25 cellular contexts compared by ENCODE assay signal in the genomic region with DNA sequence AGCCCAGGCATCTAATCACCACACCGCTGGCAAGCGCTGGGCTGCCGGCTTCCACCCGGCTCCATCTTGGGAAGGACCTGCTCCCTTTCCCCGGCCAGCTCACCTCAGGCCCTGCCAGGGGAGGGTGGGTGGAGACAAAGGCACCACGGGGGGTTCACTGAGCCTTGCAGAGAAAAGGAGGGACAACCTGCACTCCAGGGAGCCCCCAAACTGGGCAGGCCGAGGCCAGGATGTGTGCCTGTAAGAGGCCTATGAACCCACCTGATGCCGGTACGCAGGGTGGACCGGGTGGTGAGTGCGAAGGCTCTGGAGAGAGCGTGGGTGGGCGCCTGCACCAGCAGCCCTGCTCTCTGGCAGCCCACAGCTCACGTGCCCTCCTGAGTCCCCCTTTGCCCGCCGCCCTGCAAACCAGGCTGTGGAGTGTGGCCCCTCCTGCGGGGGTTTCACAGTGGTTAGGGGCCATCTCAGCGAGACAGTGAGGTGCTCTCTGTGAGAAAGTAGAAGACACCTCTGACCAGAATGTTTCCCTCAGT. TPM values are rescaled to one million over a fixed set of nuclear protein-coding genes. Genes with fewer than 3 reads are reported as not detected.
DNase-seq lines count a peak whose midpoint lies in the region; ATAC-seq and TF ChIP-seq lines count a peak whose summit lies in the region.
"Had no signal": no experiment of that assay in that cellular context is flagged by ENCODE, and none has a peak within 500 bp of the region (broad histone marks: within the 10 kb centered on the region; RNA-seq: fewer than 3 reads in every experiment).

No MANE protein-coding gene starts in this region.

- peaks cover 27% of the 10 kb centered on the region for H3F3A ChIP-seq in GM23338 (replicated peaks; ENCODE audit: low read depth)

- H3K4me3 Mint-ChIP-seq in GM23338, result no peak overlapping the region
- H3K4me3 Mint-ChIP-seq in activated CD4-positive, alpha-beta T cell treated with anti-CD3 and anti-CD28 coated beads, Interleukin-2, amount 10 ng/mL, durations not matched to agents 24 days and 14 days, result no peak overlapping the region
- H3K4me3 Mint-ChIP-seq in T-helper 2 cell treated with Interferon-gamma antibody and Interleukin-4, amounts not matched to agents 5 μg/mL and 100 μg/mL, for 36 hours, result no peak overlapping the region

- H3K4me1 ChIP-seq in GM23338 (ENCODE audit: insufficient read depth), result peaks cover 46% of the 10 kb centered on the region
- H3K4me1 ChIP-seq: BE2C, Peyer's patch had no signal

- H3K9me3 Mint-ChIP-seq in GM23338, result no peaks in the 10 kb centered on the region; the same call in 2 of the 3 replicates
- H3K9me3 Mint-ChIP-seq in activated CD4-positive, alpha-beta T cell treated with anti-CD3 and anti-CD28 coated beads, Interleukin-2, amount 10 ng/mL, durations not matched to agents 24 days and 14 days, result no peaks in the 10 kb centered on the region
- no peaks in the 10 kb centered on the region for H3K9me3 Mint-ChIP-seq in T-helper 2 cell treated with Interferon-gamma antibody and Interleukin-4, amounts not matched to agents 5 μg/mL and 100 μg/mL, for 36 hours

- 0 out of 2 replicates have a peak overlapping the region, but pooled peaks have one; percentile 92 for H2AFZ ChIP-seq in GM23338

- no peaks in the 10 kb centered on the region for H3K36me3 Mint-ChIP-seq in GM23338 (ENCODE audit: low read depth)
- no peaks in the 10 kb centered on the region for H3K36me3 Mint-ChIP-seq in activated CD4-positive, alpha-beta T cell treated with anti-CD3 and anti-CD28 coated beads, Interleukin-2, amount 10 ng/mL, durations not matched to agents 24 days and 14 days (ENCODE audit: low read depth)
- H3K36me3 Mint-ChIP-seq in T-helper 2 cell treated with Interferon-gamma antibody and Interleukin-4, amounts not matched to agents 5 μg/mL and 100 μg/mL, for 36 hours (ENCODE audit: low read depth), result no peaks in the 10 kb centered on the region

- ATAC-seq in GM23338, result peak; percentile 22

- H3K27me3 ChIP-seq in GM23338 (ENCODE audit: insufficient read depth), result peaks cover 62% of the 10 kb centered on the region
- H3K27me3 ChIP-seq: BE2C, MG63 had no signal

- H3K27me3 Mint-ChIP-seq in GM23338 (ENCODE audit: insufficient read depth, low read depth, poor library complexity), result peaks cover 54% of the 10 kb centered on the region
- H3K27me3 Mint-ChIP-seq in activated CD4-positive, alpha-beta T cell treated with anti-CD3 and anti-CD28 coated beads, Interleukin-2, amount 10 ng/mL, durations not matched to agents 24 days and 14 days, result peaks cover 43% of the 10 kb centered on the region
- peaks cover 48% of the 10 kb centered on the region for H3K27me3 Mint-ChIP-seq in T-helper 2 cell treated with Interferon-gamma antibody and Interleukin-4, amounts not matched to agents 5 μg/mL and 100 μg/mL, for 36 hours (ENCODE audit: low read depth)

- no peaks in the 10 kb centered on the region for H3K9me2 ChIP-seq in GM23338 (ENCODE audit: insufficient read depth)

- peak; percentile 7 for DNase-seq in COR-L47 (lab: John Stamatoyannopoulos, UW)
- no peak for DNase-seq in GM23338 (ENCODE audit: low spot score)
- peak; percentile 49 for DNase-seq in iPS-NIHi11 (ENCODE audit: low spot score)
- no peak for DNase-seq in activated CD4-positive, alpha-beta T cell treated with anti-CD3 and anti-CD28 coated beads, Interleukin-2, amount 10 ng/mL, durations not matched to agents 24 days and 14 days
- DNase-seq in kidney tubule cell (ENCODE audit: low spot score), result no peak
- DNase-seq in amniotic stem cell (lab: John Stamatoyannopoulos, UW), result no peak
- DNase-seq in T-helper 2 cell treated with Interferon-gamma antibody and Interleukin-4, amounts not matched to agents 5 μg/mL and 100 μg/mL, for 36 hours (ENCODE audit: low spot score), result no peak
- DNase-seq: BE2C, EL, HCEC 1CT, MG63, NCI-H1048, NCI-H1436 treated with DMSO at 0.1 percent for 48 hours, NCI-H2081, NCI-H2171, NCI-H345, NCI-H524, NCI-H82, Peyer's patch had no signal

- intact Hi-C loops in activated CD4-positive, alpha-beta T cell treated with anti-CD3 and anti-CD28 coated beads, Interleukin-2, amount 10 ng/mL, durations not matched to agents 24 days and 14 days (cut with micrococcal nuclease), result no loop called here

- H3K27ac ChIP-seq in GM23338 (ENCODE audit: low read depth) (no peak overlapping the region), angular gyrus (ENCODE audit: low read depth, low read length) (peak overlapping the region; percentile 90)
- H3K27ac ChIP-seq: Peyer's patch had no signal

- H3K36me3 ChIP-seq in GM23338 (ENCODE audit: insufficient read depth), result no peaks in the 10 kb centered on the region
- H3K36me3 ChIP-seq: BE2C, MG63, Peyer's patch had no signal

- peak overlapping the region; percentile 20; the same call in 1 of the 2 replicates for H3K4me3 ChIP-seq in GM23338
- H3K4me3 ChIP-seq: K562, MG63, Peyer's patch had no signal

- H3K79me2 ChIP-seq in GM23338 (replicated peaks; ENCODE audit: insufficient read depth), result no peaks in the 10 kb centered on the region

- peaks cover 55% of the 10 kb centered on the region for H3K4me1 Mint-ChIP-seq in GM23338
- no peaks in the 10 kb centered on the region for H3K4me1 Mint-ChIP-seq in activated CD4-positive, alpha-beta T cell treated with anti-CD3 and anti-CD28 coated beads, Interleukin-2, amount 10 ng/mL, durations not matched to agents 24 days and 14 days
- H3K4me1 Mint-ChIP-seq in T-helper 2 cell treated with Interferon-gamma antibody and Interleukin-4, amounts not matched to agents 5 μg/mL and 100 μg/mL, for 36 hours (ENCODE audit: low read depth), result no peaks in the 10 kb centered on the region

- no peaks in the 10 kb centered on the region for H4K20me1 ChIP-seq in GM23338 (replicated peaks; ENCODE audit: insufficient read depth)

- H3K4me2 ChIP-seq in GM23338, result peak overlapping the region; percentile 67

- no peak for TF ChIP-seq CTCF in GM23338 (conservative IDR thresholded peaks at IDR 0.05; ENCODE audit: low read depth in 2 of 2)

- no peak overlapping the region for H3K27ac Mint-ChIP-seq in GM23338
- H3K27ac Mint-ChIP-seq in activated CD4-positive, alpha-beta T cell treated with anti-CD3 and anti-CD28 coated beads, Interleukin-2, amount 10 ng/mL, durations not matched to agents 24 days and 14 days, result no peak overlapping the region
- no peak overlapping the region for H3K27ac Mint-ChIP-seq in T-helper 2 cell treated with Interferon-gamma antibody and Interleukin-4, amounts not matched to agents 5 μg/mL and 100 μg/mL, for 36 hours

TF ChIP-seq in GM23338, 12 proteins besides CTCF, POLR2A, EP300 and RAD21 (continues in another document):
- TF ChIP-seq, protein P1, sequence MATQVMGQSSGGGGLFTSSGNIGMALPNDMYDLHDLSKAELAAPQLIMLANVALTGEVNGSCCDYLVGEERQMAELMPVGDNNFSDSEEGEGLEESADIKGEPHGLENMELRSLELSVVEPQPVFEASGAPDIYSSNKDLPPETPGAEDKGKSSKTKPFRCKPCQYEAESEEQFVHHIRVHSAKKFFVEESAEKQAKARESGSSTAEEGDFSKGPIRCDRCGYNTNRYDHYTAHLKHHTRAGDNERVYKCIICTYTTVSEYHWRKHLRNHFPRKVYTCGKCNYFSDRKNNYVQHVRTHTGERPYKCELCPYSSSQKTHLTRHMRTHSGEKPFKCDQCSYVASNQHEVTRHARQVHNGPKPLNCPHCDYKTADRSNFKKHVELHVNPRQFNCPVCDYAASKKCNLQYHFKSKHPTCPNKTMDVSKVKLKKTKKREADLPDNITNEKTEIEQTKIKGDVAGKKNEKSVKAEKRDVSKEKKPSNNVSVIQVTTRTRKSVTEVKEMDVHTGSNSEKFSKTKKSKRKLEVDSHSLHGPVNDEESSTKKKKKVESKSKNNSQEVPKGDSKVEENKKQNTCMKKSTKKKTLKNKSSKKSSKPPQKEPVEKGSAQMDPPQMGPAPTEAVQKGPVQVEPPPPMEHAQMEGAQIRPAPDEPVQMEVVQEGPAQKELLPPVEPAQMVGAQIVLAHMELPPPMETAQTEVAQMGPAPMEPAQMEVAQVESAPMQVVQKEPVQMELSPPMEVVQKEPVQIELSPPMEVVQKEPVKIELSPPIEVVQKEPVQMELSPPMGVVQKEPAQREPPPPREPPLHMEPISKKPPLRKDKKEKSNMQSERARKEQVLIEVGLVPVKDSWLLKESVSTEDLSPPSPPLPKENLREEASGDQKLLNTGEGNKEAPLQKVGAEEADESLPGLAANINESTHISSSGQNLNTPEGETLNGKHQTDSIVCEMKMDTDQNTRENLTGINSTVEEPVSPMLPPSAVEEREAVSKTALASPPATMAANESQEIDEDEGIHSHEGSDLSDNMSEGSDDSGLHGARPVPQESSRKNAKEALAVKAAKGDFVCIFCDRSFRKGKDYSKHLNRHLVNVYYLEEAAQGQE (IDR thresholded peaks at IDR 0.05; ENCODE audit: unreplicated experiment), result no peak
- no peak for TF ChIP-seq NANOG (IDR thresholded peaks at IDR 0.05; ENCODE audit: borderline replicate concordance)

RNA-seq across cellular contexts. Expression of a gene that starts 22.2 kb away (rescaled TPM):
- 1.6 and 1.7 TPM in 2 replicates for total RNA-seq in GM23338 (2014; rRNA removed; shearing (Covaris generic))
- polyA plus RNA-seq in GM23338 (2016; fragmentation: Nextera tagmentation; extraction: Ambion mirVana), result 1.2 and 2.1 TPM in 2 replicates
- total RNA-seq in activated CD4-positive, alpha-beta T cell treated with anti-CD3 and anti-CD28 coated beads, Interleukin-2, amount 10 ng/mL, durations not matched to agents 24 days and 14 days, result not detected in 2 replicates
- total RNA-seq: A673, K562, LHCN-M2, OCI-LY7, SK-MEL-5 had no signal
- polyA plus RNA-seq: K562 had no signal

RNA-seq across cellular contexts. Expression of a gene that starts 52.9 kb away (rescaled TPM):
- 0.66 and 2.5 TPM in 2 replicates for total RNA-seq in GM23338 (2014; rRNA removed; shearing (Covaris generic))
- polyA plus RNA-seq in GM23338 (2016; fragmentation: Nextera tagmentation; extraction: Ambion mirVana), result 9.3 and 9.8 TPM in 2 replicates
- 0.47 and 0.82 TPM in 2 replicates for total RNA-seq in activated CD4-positive, alpha-beta T cell treated with anti-CD3 and anti-CD28 coated beads, Interleukin-2, amount 10 ng/mL, durations not matched to agents 24 days and 14 days
- total RNA-seq: A673, LHCN-M2, Peyer's patch had no signal

RNA-seq across cellular contexts. Expression of a gene that starts 53.1 kb away (rescaled TPM):
- total RNA-seq in GM23338 (2014; rRNA removed; shearing (Covaris generic)), result 526 and 618 TPM in 2 replicates
- 405 and 410 TPM in 2 replicates for polyA plus RNA-seq in GM23338 (2016; fragmentation: Nextera tagmentation; extraction: Ambion mirVana)
- 623 TPM in 2 replicates for total RNA-seq in activated CD4-positive, alpha-beta T cell treated with anti-CD3 and anti-CD28 coated beads, Interleukin-2, amount 10 ng/mL, durations not matched to agents 24 days and 14 days

Comparison
In these comparisons a context has a peak if more than half of its experiments do, and no peak if none do; other contexts are left out.
1. DNase-seq: peak in COR-L47 (single experiment) and iPS-NIHi11 (single experiment); none in GM23338 (single experiment), activated CD4-positive, alpha-beta T cell treated with anti-CD3 and anti-CD28 coated beads, Interleukin-2, amount 10 ng/mL, durations not matched to agents 24 days and 14 days (single experiment), kidney tubule cell (single experiment), amniotic stem cell (single experiment) and T-helper 2 cell treated with Interferon-gamma antibody and Interleukin-4, amounts not matched to agents 5 μg/mL and 100 μg/mL, for 36 hours (single experiment).